In the genomic region with DNA sequence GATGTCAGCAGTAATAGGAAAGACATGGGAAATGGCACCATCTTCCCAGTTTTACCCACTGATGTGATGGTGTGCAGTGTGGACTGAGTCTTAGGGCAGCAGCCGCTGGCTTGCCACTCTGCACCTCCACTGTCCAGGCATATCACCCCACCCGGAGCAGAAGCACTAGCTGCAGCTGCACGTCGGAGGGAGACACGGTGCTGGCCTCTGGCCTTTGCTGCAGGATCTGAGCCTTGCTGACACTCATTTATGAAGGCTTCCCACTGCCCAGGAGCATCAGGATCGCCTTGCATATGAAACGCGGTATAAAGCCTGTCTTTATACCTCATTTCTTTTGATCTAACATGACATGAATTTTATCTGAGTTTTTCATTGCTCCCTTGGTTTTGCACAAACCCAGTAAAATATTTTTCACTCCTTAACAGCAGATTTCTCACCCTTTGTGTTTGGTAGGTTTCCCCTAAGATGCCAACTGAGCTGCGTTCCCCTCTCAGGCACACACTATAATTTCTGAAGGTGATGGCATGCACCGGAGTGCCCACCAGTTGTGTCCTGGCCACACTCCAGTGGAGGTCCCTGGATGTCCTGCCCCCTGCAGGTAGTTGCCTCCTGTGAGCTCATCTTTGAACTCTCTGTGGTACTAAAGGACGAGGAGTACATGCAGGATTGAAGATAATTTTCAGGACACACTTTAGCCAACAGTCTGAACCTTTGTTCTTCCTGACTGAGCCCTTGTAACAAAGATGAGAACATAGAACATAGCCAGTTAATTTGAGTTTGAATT, we compare ENCODE assay signal across 2 cellular contexts.
TF ChIP-seq lines count a peak whose summit lies in the region.

No MANE protein-coding gene starts in this region.

TF ChIP-seq in IMR-90, 13 proteins besides CTCF, POLR2A, EP300 and RAD21:
- no peak for TF ChIP-seq RCOR1 (IDR thresholded peaks at IDR 0.05; ENCODE audit: insufficient replicate concordance, low read length)
- no peak for TF ChIP-seq BHLHE40 (IDR thresholded peaks at IDR 0.05; ENCODE audit: low read depth, low read length)
- TF ChIP-seq SMC3 (IDR thresholded peaks at IDR 0.05; ENCODE audit: low read depth, low read length), result no peak
- no peak for TF ChIP-seq MAFK (IDR thresholded peaks at IDR 0.05; ENCODE audit: low read depth, low read length)
- no peak for TF ChIP-seq CEBPB (IDR thresholded peaks at IDR 0.05; ENCODE audit: low read depth, low read length)
- no peak for TF ChIP-seq NFE2L2 (IDR thresholded peaks at IDR 0.05; ENCODE audit: low read depth, low read length)
- TF ChIP-seq, protein P1, sequence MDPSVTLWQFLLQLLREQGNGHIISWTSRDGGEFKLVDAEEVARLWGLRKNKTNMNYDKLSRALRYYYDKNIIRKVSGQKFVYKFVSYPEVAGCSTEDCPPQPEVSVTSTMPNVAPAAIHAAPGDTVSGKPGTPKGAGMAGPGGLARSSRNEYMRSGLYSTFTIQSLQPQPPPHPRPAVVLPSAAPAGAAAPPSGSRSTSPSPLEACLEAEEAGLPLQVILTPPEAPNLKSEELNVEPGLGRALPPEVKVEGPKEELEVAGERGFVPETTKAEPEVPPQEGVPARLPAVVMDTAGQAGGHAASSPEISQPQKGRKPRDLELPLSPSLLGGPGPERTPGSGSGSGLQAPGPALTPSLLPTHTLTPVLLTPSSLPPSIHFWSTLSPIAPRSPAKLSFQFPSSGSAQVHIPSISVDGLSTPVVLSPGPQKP (IDR thresholded peaks at IDR 0.05; ENCODE audit: borderline replicate concordance, low read depth, low read length), result no peak
- TF ChIP-seq FOS (IDR thresholded peaks at IDR 0.05; ENCODE audit: low read depth, low read length), result no peak
- TF ChIP-seq, protein P2, sequence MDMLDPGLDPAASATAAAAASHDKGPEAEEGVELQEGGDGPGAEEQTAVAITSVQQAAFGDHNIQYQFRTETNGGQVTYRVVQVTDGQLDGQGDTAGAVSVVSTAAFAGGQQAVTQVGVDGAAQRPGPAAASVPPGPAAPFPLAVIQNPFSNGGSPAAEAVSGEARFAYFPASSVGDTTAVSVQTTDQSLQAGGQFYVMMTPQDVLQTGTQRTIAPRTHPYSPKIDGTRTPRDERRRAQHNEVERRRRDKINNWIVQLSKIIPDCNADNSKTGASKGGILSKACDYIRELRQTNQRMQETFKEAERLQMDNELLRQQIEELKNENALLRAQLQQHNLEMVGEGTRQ (IDR thresholded peaks at IDR 0.05; ENCODE audit: low read depth, low read length), result no peak
- TF ChIP-seq MXI1 (IDR thresholded peaks at IDR 0.05; ENCODE audit: borderline replicate concordance, low read depth, low read length), result no peak
- TF ChIP-seq RFX5 (IDR thresholded peaks at IDR 0.05; ENCODE audit: low read depth, low read length), result no peak
- TF ChIP-seq CHD1 (IDR thresholded peaks at IDR 0.05; ENCODE audit: low read depth, low read length), result no peak

TF ChIP-seq in GM12878, 131 proteins besides CTCF, POLR2A, EP300 and RAD21:
- 0 out of 2 replicates have a peak, but pooled peaks have one; percentile 20 for TF ChIP-seq SMC3 (IDR thresholded peaks at IDR 0.05; ENCODE audit: borderline replicate concordance, low read length)
- TF ChIP-seq, protein P3, sequence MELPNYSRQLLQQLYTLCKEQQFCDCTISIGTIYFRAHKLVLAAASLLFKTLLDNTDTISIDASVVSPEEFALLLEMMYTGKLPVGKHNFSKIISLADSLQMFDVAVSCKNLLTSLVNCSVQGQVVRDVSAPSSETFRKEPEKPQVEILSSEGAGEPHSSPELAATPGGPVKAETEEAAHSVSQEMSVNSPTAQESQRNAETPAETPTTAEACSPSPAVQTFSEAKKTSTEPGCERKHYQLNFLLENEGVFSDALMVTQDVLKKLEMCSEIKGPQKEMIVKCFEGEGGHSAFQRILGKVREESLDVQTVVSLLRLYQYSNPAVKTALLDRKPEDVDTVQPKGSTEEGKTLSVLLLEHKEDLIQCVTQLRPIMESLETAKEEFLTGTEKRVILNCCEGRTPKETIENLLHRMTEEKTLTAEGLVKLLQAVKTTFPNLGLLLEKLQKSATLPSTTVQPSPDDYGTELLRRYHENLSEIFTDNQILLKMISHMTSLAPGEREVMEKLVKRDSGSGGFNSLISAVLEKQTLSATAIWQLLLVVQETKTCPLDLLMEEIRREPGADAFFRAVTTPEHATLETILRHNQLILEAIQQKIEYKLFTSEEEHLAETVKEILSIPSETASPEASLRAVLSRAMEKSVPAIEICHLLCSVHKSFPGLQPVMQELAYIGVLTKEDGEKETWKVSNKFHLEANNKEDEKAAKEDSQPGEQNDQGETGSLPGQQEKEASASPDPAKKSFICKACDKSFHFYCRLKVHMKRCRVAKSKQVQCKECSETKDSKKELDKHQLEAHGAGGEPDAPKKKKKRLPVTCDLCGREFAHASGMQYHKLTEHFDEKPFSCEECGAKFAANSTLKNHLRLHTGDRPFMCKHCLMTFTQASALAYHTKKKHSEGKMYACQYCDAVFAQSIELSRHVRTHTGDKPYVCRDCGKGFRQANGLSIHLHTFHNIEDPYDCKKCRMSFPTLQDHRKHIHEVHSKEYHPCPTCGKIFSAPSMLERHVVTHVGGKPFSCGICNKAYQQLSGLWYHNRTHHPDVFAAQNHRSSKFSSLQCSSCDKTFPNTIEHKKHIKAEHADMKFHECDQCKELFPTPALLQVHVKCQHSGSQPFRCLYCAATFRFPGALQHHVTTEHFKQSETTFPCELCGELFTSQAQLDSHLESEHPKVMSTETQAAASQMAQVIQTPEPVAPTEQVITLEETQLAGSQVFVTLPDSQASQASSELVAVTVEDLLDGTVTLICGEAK (IDR thresholded peaks at IDR 0.05; ENCODE audit: borderline replicate concordance), result no peak
